In genomic region chr13:70253411-70253810, GRCh38 we compare ENCODE assay signal across 17 cellular contexts.
"Had no signal": no experiment of that assay in that cellular context is flagged by ENCODE, and none has a peak within 500 bp of the region (broad histone marks: within the 10 kb centered on the region; RNA-seq: fewer than 3 reads in every experiment).

No MANE protein-coding gene starts in this region.

- H3K36me3 ChIP-seq: esophagus squamous epithelium, heart left ventricle, ovary, upper lobe of right lung had no signal

- H3K9me3 ChIP-seq: ovary, testis, upper lobe of right lung had no signal

- H3K27me3 ChIP-seq: esophagus squamous epithelium, heart left ventricle, ovary, testis, upper lobe of right lung had no signal

- H3K36me3 Mint-ChIP-seq: activated CD4-positive, alpha-beta memory T cell treated with anti-CD3 and anti-CD28 coated beads for 36 hours; activated naive CD8-positive, alpha-beta T cell treated with anti-CD3 and anti-CD28 coated beads for 36 hours had no signal

- FAIRE-seq: endometrium had no signal

- ATAC-seq: activated T-cell treated with anti-CD3 and anti-CD28 coated beads, Interleukin-2, amount 50 U/mL, for 72 hours; heart left ventricle; left ventricle myocardium superior; stimulated activated naive CD8-positive, alpha-beta T cell treated with anti-CD3 and anti-CD28 coated beads, Interleukin-15, Interleukin-2, amounts not matched to agents 100 U/mL and 50 U/mL, for 24 hours; upper lobe of right lung had no signal

- H3K4me3 Mint-ChIP-seq: activated CD4-positive, alpha-beta memory T cell treated with anti-CD3 and anti-CD28 coated beads for 36 hours; activated naive CD8-positive, alpha-beta T cell treated with anti-CD3 and anti-CD28 coated beads for 36 hours; activated T-cell treated with anti-CD3 and anti-CD28 coated beads, Interleukin-2, amount 50 U/mL, for 72 hours had no signal

- H3K27ac Mint-ChIP-seq: activated CD4-positive, alpha-beta memory T cell treated with anti-CD3 and anti-CD28 coated beads for 36 hours; activated naive CD8-positive, alpha-beta T cell treated with anti-CD3 and anti-CD28 coated beads for 36 hours; activated T-cell treated with anti-CD3 and anti-CD28 coated beads, Interleukin-2, amount 50 U/mL, for 72 hours had no signal

- H3K27ac ChIP-seq: esophagus squamous epithelium, heart left ventricle, ovary, testis, upper lobe of right lung, VCaP had no signal

- H3K4me1 ChIP-seq: esophagus squamous epithelium, heart left ventricle, testis, upper lobe of right lung had no signal

- H3K4me1 Mint-ChIP-seq: activated naive CD8-positive, alpha-beta T cell treated with anti-CD3 and anti-CD28 coated beads for 36 hours had no signal

- DNase-seq: activated CD4-positive, alpha-beta memory T cell treated with anti-CD3 and anti-CD28 coated beads for 36 hours; activated gamma-delta T cell treated with Interleukin-2 at 50 U/mL for 16 hours; activated naive CD8-positive, alpha-beta T cell treated with anti-CD3 and anti-CD28 coated beads for 36 hours; activated T-cell treated with anti-CD3 and anti-CD28 coated beads, Interleukin-2, amount 50 U/mL, for 72 hours; esophagus squamous epithelium; foreskin fibroblast; heart left ventricle; kidney; left ventricle myocardium superior; ovary; stimulated activated CD4-positive, alpha-beta T cell treated with anti-CD3 and anti-CD28 coated beads, Interleukin-2, amount 100 ng/mL, for 48 hours; stimulated activated naive CD8-positive, alpha-beta T cell treated with anti-CD3 and anti-CD28 coated beads, Interleukin-15, Interleukin-2, amounts not matched to agents 100 U/mL and 50 U/mL, for 24 hours; T1000; testis; upper lobe of right lung had no signal

- H3K4me3 ChIP-seq: esophagus squamous epithelium, heart left ventricle, ovary, testis, upper lobe of right lung had no signal
